1 cellular context compared by ENCODE assay signal in the genomic region with DNA sequence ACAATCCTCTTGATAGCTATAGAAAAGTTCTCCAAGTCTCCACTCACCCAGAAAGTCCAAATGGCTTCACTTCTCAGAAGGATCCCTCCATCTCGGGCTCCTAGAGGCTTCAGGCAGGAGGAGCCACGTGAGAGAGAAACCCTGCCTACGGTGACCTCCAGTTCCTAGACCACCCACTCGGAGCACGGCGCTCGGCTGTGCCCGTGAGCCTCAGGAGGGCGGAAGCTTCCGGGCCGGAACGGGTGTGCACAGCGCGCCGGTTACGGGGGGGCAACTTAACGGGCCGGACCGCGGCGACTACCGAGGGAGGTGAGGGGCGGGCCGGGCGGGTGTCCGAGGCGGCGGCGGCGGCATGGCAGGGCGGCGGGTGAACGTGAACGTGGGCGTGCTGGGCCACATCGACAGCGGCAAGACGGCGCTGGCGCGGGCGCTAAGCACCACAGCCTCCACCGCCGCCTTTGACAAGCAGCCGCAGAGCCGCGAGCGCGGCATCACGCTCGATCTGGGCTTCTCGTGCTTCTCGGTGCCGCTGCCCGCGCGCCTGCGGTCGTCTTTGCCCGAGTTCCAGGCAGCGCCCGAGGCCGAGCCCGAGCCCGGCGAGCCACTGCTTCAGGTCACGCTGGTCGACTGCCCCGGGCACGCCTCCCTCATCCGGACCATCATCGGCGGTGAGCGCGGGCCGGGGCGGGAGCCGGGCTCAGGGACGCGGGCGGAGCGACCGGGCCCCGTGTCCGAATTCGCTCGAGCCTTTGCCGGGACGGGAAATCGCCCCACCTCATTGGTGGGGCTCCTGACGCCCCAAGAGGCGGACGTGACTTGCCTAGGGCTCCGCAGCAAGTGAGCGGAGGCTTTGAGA.
A peak's percentile ranks its signal among the peaks of the same experiment; 100 is the strongest.
TF ChIP-seq lines count a peak whose summit lies in the region.

A gene with protein sequence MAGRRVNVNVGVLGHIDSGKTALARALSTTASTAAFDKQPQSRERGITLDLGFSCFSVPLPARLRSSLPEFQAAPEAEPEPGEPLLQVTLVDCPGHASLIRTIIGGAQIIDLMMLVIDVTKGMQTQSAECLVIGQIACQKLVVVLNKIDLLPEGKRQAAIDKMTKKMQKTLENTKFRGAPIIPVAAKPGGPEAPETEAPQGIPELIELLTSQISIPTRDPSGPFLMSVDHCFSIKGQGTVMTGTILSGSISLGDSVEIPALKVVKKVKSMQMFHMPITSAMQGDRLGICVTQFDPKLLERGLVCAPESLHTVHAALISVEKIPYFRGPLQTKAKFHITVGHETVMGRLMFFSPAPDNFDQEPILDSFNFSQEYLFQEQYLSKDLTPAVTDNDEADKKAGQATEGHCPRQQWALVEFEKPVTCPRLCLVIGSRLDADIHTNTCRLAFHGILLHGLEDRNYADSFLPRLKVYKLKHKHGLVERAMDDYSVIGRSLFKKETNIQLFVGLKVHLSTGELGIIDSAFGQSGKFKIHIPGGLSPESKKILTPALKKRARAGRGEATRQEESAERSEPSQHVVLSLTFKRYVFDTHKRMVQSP (plus strand): TSS at position 326 of the 856 bp plus-strand sequence. CDS start 27 bp downstream, at position 353.

TF ChIP-seq in GM12878, 131 proteins besides CTCF, POLR2A, EP300 and RAD21 (continued from another document and continues in another):
- TF ChIP-seq, protein P1, sequence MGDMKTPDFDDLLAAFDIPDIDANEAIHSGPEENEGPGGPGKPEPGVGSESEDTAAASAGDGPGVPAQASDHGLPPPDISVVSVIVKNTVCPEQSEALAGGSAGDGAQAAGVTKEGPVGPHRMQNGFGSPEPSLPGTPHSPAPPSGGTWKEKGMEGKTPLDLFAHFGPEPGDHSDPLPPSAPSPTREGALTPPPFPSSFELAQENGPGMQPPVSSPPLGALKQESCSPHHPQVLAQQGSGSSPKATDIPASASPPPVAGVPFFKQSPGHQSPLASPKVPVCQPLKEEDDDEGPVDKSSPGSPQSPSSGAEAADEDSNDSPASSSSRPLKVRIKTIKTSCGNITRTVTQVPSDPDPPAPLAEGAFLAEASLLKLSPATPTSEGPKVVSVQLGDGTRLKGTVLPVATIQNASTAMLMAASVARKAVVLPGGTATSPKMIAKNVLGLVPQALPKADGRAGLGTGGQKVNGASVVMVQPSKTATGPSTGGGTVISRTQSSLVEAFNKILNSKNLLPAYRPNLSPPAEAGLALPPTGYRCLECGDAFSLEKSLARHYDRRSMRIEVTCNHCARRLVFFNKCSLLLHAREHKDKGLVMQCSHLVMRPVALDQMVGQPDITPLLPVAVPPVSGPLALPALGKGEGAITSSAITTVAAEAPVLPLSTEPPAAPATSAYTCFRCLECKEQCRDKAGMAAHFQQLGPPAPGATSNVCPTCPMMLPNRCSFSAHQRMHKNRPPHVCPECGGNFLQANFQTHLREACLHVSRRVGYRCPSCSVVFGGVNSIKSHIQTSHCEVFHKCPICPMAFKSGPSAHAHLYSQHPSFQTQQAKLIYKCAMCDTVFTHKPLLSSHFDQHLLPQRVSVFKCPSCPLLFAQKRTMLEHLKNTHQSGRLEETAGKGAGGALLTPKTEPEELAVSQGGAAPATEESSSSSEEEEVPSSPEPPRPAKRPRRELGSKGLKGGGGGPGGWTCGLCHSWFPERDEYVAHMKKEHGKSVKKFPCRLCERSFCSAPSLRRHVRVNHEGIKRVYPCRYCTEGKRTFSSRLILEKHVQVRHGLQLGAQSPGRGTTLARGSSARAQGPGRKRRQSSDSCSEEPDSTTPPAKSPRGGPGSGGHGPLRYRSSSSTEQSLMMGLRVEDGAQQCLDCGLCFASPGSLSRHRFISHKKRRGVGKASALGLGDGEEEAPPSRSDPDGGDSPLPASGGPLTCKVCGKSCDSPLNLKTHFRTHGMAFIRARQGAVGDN (IDR thresholded peaks at IDR 0.05): peak; percentile 63
- TF ChIP-seq CBX3 (IDR thresholded peaks at IDR 0.05; ENCODE audit: borderline replicate concordance, low read depth) (no peak), CBX5 (IDR thresholded peaks at IDR 0.05; ENCODE audit: low read depth) (peak; percentile 84), ZBED1 (IDR thresholded peaks at IDR 0.05; ENCODE audit: borderline replicate concordance) (no peak; the same call in 1 of the 2 replicates), SMAD5 (IDR thresholded peaks at IDR 0.05; ENCODE audit: low read depth) (peak; percentile 41), CHD1 (IDR thresholded peaks at IDR 0.05; ENCODE audit: low read depth, low read length) (no peak), TAF1 (IDR thresholded peaks at IDR 0.05; ENCODE audit: borderline replicate concordance, low read depth, low read length) (peak; percentile 91), SIN3A (IDR thresholded peaks at IDR 0.05; ENCODE audit: low read depth, low read length) (peak; percentile 80; the same call in 1 of the 2 replicates), MTA3 (IDR thresholded peaks at IDR 0.05; ENCODE audit: borderline replicate concordance, low read length) (no peak), NRF1 (conservative IDR thresholded peaks at IDR 0.05; ENCODE audit: low read depth, low read length) (no peak), YY1 (IDR thresholded peaks at IDR 0.05; ENCODE audit: low read depth, low read length) (peak; percentile 83; the same call in 1 of the 2 replicates), TCF12 (IDR thresholded peaks at IDR 0.05; ENCODE audit: low read depth, low read length) (0 out of 2 replicates have a peak, but pooled peaks have one; percentile 44), RBBP5 (conservative IDR thresholded peaks at IDR 0.05) (no peak), NR2F1 (conservative IDR thresholded peaks at IDR 0.05) (peak; percentile 66), CREB1 (IDR thresholded peaks at IDR 0.05; ENCODE audit: low read depth) (peak; percentile 54; the same call in 1 of the 2 replicates), KAT2A (conservative IDR thresholded peaks at IDR 0.05; ENCODE audit: control insufficient read depth, low read depth, low read length) (no peak), HCFC1 (IDR thresholded peaks at IDR 0.05; ENCODE audit: low read length) (peak; percentile 84), PML (IDR thresholded peaks at IDR 0.05; ENCODE audit: low read length) (peak; percentile 33; the same call in 1 of the 2 replicates), SMAD1 (IDR thresholded peaks at IDR 0.05; ENCODE audit: low read depth, partially characterized antibody) (no peak), TBL1XR1 (IDR thresholded peaks at IDR 0.05; ENCODE audit: low read depth, low read length) (0 out of 2 replicates have a peak, but pooled peaks have one; percentile 14), STAT3 (IDR thresholded peaks at IDR 0.05; ENCODE audit: low read depth, low read length) (no peak), SMARCA5 (IDR thresholded peaks at IDR 0.05) (peak; percentile 86; the same call in 1 of the 2 replicates), PAX5 (IDR thresholded peaks at IDR 0.05; ENCODE audit: borderline replicate concordance, low read depth, low read length) (peak; percentile 14; the same call in 1 of the 2 replicates), EZH2 (IDR thresholded peaks at IDR 0.05; ENCODE audit: borderline replicate concordance, control insufficient read depth, low read depth, low read length) (no peak), EED (IDR thresholded peaks at IDR 0.05; ENCODE audit: low read depth) (no peak), GABPA (IDR thresholded peaks at IDR 0.05; ENCODE audit: low read depth) (peak; percentile 91), ZNF217 (IDR thresholded peaks at IDR 0.05) (peak; percentile 48; the same call in 1 of the 2 replicates), TARDBP (IDR thresholded peaks at IDR 0.05; ENCODE audit: borderline replicate concordance) (peak; percentile 72; the same call in 1 of the 2 replicates), MYC (IDR thresholded peaks at IDR 0.05; ENCODE audit: insufficient read depth, insufficient read length, insufficient replicate concordance, low read length, severe bottlenecking) (peak; percentile 68), RFX5 (IDR thresholded peaks at IDR 0.05; ENCODE audit: low read depth, low read length) (no peak), CREM (IDR thresholded peaks at IDR 0.05; ENCODE audit: low read depth) (peak; percentile 69)
- TF ChIP-seq, protein P2, sequence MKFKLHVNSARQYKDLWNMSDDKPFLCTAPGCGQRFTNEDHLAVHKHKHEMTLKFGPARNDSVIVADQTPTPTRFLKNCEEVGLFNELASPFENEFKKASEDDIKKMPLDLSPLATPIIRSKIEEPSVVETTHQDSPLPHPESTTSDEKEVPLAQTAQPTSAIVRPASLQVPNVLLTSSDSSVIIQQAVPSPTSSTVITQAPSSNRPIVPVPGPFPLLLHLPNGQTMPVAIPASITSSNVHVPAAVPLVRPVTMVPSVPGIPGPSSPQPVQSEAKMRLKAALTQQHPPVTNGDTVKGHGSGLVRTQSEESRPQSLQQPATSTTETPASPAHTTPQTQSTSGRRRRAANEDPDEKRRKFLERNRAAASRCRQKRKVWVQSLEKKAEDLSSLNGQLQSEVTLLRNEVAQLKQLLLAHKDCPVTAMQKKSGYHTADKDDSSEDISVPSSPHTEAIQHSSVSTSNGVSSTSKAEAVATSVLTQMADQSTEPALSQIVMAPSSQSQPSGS (IDR thresholded peaks at IDR 0.05; ENCODE audit: low read length): no peak
- TF ChIP-seq, protein P3, sequence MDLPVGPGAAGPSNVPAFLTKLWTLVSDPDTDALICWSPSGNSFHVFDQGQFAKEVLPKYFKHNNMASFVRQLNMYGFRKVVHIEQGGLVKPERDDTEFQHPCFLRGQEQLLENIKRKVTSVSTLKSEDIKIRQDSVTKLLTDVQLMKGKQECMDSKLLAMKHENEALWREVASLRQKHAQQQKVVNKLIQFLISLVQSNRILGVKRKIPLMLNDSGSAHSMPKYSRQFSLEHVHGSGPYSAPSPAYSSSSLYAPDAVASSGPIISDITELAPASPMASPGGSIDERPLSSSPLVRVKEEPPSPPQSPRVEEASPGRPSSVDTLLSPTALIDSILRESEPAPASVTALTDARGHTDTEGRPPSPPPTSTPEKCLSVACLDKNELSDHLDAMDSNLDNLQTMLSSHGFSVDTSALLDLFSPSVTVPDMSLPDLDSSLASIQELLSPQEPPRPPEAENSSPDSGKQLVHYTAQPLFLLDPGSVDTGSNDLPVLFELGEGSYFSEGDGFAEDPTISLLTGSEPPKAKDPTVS (IDR thresholded peaks at IDR 0.05; ENCODE audit: low read depth, low read length): no peak
- TF ChIP-seq, protein P4, sequence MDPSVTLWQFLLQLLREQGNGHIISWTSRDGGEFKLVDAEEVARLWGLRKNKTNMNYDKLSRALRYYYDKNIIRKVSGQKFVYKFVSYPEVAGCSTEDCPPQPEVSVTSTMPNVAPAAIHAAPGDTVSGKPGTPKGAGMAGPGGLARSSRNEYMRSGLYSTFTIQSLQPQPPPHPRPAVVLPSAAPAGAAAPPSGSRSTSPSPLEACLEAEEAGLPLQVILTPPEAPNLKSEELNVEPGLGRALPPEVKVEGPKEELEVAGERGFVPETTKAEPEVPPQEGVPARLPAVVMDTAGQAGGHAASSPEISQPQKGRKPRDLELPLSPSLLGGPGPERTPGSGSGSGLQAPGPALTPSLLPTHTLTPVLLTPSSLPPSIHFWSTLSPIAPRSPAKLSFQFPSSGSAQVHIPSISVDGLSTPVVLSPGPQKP (IDR thresholded peaks at IDR 0.05; ENCODE audit: low read depth, low read length): peak; percentile 76
- TF ChIP-seq, protein P5, sequence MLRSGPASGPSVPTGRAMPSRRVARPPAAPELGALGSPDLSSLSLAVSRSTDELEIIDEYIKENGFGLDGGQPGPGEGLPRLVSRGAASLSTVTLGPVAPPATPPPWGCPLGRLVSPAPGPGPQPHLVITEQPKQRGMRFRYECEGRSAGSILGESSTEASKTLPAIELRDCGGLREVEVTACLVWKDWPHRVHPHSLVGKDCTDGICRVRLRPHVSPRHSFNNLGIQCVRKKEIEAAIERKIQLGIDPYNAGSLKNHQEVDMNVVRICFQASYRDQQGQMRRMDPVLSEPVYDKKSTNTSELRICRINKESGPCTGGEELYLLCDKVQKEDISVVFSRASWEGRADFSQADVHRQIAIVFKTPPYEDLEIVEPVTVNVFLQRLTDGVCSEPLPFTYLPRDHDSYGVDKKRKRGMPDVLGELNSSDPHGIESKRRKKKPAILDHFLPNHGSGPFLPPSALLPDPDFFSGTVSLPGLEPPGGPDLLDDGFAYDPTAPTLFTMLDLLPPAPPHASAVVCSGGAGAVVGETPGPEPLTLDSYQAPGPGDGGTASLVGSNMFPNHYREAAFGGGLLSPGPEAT (IDR thresholded peaks at IDR 0.05; ENCODE audit: low read depth): peak; percentile 48; the same call in 1 of the 2 replicates
- TF ChIP-seq, protein P6, sequence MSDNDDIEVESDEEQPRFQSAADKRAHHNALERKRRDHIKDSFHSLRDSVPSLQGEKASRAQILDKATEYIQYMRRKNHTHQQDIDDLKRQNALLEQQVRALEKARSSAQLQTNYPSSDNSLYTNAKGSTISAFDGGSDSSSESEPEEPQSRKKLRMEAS (IDR thresholded peaks at IDR 0.05; ENCODE audit: low read depth, low read length): peak; percentile 48; the same call in 1 of the 2 replicates
- TF ChIP-seq, protein P7, sequence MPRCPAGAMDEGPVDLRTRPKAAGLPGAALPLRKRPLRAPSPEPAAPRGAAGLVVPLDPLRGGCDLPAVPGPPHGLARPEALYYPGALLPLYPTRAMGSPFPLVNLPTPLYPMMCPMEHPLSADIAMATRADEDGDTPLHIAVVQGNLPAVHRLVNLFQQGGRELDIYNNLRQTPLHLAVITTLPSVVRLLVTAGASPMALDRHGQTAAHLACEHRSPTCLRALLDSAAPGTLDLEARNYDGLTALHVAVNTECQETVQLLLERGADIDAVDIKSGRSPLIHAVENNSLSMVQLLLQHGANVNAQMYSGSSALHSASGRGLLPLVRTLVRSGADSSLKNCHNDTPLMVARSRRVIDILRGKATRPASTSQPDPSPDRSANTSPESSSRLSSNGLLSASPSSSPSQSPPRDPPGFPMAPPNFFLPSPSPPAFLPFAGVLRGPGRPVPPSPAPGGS (IDR thresholded peaks at IDR 0.05; ENCODE audit: borderline replicate concordance, insufficient read depth, low read depth, low read length, poor library complexity, severe bottlenecking): peak; percentile 50
- TF ChIP-seq, protein P8, sequence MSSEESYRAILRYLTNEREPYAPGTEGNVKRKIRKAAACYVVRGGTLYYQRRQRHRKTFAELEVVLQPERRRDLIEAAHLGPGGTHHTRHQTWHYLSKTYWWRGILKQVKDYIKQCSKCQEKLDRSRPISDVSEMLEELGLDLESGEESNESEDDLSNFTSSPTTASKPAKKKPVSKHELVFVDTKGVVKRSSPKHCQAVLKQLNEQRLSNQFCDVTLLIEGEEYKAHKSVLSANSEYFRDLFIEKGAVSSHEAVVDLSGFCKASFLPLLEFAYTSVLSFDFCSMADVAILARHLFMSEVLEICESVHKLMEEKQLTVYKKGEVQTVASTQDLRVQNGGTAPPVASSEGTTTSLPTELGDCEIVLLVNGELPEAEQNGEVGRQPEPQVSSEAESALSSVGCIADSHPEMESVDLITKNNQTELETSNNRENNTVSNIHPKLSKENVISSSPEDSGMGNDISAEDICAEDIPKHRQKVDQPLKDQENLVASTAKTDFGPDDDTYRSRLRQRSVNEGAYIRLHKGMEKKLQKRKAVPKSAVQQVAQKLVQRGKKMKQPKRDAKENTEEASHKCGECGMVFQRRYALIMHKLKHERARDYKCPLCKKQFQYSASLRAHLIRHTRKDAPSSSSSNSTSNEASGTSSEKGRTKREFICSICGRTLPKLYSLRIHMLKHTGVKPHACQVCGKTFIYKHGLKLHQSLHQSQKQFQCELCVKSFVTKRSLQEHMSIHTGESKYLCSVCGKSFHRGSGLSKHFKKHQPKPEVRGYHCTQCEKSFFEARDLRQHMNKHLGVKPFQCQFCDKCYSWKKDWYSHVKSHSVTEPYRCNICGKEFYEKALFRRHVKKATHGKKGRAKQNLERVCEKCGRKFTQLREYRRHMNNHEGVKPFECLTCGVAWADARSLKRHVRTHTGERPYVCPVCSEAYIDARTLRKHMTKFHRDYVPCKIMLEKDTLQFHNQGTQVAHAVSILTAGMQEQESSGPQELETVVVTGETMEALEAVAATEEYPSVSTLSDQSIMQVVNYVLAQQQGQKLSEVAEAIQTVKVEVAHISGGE (CRISPR knock-in tag; IDR thresholded peaks at IDR 0.05): peak; percentile 95
